ENCODE assay signal across 22 cellular contexts in the genomic region with DNA sequence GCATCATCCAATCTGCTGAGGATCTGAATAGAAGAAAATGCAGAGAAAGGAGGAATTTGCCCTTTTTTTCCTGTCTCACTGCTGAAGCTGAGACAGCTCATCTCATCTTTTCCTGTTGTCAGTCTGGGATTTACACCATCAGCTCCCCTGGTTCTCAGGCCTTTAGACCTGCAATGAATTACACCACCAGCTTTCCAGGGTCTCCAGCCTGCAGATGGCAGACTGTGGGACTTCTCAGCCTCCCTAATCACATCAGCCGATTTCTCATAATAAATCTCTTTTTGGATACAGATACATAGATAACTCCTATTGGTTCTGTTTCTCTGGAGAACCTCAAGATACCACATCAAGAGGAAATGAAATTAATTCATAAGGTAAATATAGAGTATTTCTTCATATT.
DNase-seq lines count a peak whose midpoint lies in the region; TF ChIP-seq lines count a peak whose summit lies in the region.
"Had no signal": no experiment of that assay in that cellular context is flagged by ENCODE, and none has a peak within 500 bp of the region (broad histone marks: within the 10 kb centered on the region; RNA-seq: fewer than 3 reads in every experiment).

No MANE protein-coding gene starts in this region.

- H3K4me1 ChIP-seq in BE2C (peaks cover 15% of the 10 kb centered on the region), neural progenitor cell (peaks cover 3% of the 10 kb centered on the region)
- H3K4me1 ChIP-seq: A549, BLaER1 had no signal

- no peak overlapping the region for H3K27ac ChIP-seq in neural progenitor cell
- H3K27ac ChIP-seq: 22Rv1, A549, BLaER1 had no signal

- H3K4me3 Mint-ChIP-seq in chondrocyte (ENCODE audit: unreplicated experiment), result no peak overlapping the region
- no peak overlapping the region for H3K4me3 Mint-ChIP-seq in neural progenitor cell
- H3K4me3 Mint-ChIP-seq: CD14-positive monocyte; CD4-positive, alpha-beta memory T cell; GM23338 had no signal

- no peaks in the 10 kb centered on the region; the same call in 1 of the 2 replicates for H3K9me3 ChIP-seq in BE2C
- H3K9me3 ChIP-seq in neural progenitor cell (ENCODE audit: low read depth), result no peaks in the 10 kb centered on the region
- H3K9me3 ChIP-seq: A549, BLaER1 had no signal

- H3K4me3 ChIP-seq in BE2C (ENCODE audit: low read depth, low read length) (no peak overlapping the region), neural progenitor cell (no peak overlapping the region)
- H3K4me3 ChIP-seq: A549, BLaER1, GM23338, K562 had no signal

- H2AFZ ChIP-seq in neural progenitor cell (replicated peaks), result no peak overlapping the region
- H2AFZ ChIP-seq: GM23338 had no signal

- H3K36me3 Mint-ChIP-seq in chondrocyte (ENCODE audit: low read depth) (peaks cover 2% of the 10 kb centered on the region), neural progenitor cell (peaks cover 2% of the 10 kb centered on the region)

- H3K4me1 Mint-ChIP-seq in chondrocyte (ENCODE audit: low read depth) (no peaks in the 10 kb centered on the region), neural progenitor cell (no peaks in the 10 kb centered on the region)
- H3K4me1 Mint-ChIP-seq: CD14-positive monocyte; CD4-positive, alpha-beta memory T cell; GM23338 had no signal

- H3K79me2 ChIP-seq in neural progenitor cell (ENCODE audit: low read depth), result no peaks in the 10 kb centered on the region

- DNase-seq in BE2C (peak; percentile 49), NCI-H82 treated with DMSO at 0.1 percent for 48 hours (lab: John Stamatoyannopoulos, UW; ENCODE audit: unreplicated experiment) (peak; percentile 28), chondrocyte (ENCODE audit: low spot score) (no peak), neural progenitor cell (ENCODE audit: low spot score) (peak; percentile 5), foreskin melanocyte (no peak), NCI-H1092 (lab: John Stamatoyannopoulos, UW) (no peak), GM10266 (ENCODE audit: extremely low spot score) (no peak)
- DNase-seq: AML-193; Calu3; CD4-positive, alpha-beta memory T cell; DMS 273 treated with DMSO at 0.1 percent for 48 hours; DMS53; DND-41; EL; HCEC 1CT; IMR-90 had no signal

- TF ChIP-seq CTCF in BE2C (IDR thresholded peaks at IDR 0.05; ENCODE audit: low read depth, low read length) (peak; percentile 43), chondrocyte (IDR thresholded peaks at IDR 0.05) (no peak), neural progenitor cell (IDR thresholded peaks at IDR 0.05) (no peak), GM10266 (IDR thresholded peaks at IDR 0.05; ENCODE audit: control insufficient read depth, insufficient read depth, low read depth, missing control alignments) (no peak)

- no peak overlapping the region for H3K9ac ChIP-seq in neural progenitor cell
- H3K9ac ChIP-seq: BLaER1 had no signal

- peaks cover 3% of the 10 kb centered on the region for H3K9me3 Mint-ChIP-seq in chondrocyte (ENCODE audit: low read depth)
- no peaks in the 10 kb centered on the region for H3K9me3 Mint-ChIP-seq in neural progenitor cell
- H3K9me3 Mint-ChIP-seq: GM23338 had no signal

- no peaks in the 10 kb centered on the region for H4K20me1 ChIP-seq in neural progenitor cell (ENCODE audit: low read depth)
- H4K20me1 ChIP-seq: BLaER1 had no signal

- H3K27me3 ChIP-seq in BE2C (no peaks in the 10 kb centered on the region), neural progenitor cell (no peaks in the 10 kb centered on the region)
- H3K27me3 ChIP-seq: BLaER1 had no signal

- peak overlapping the region; percentile 34 for H3K27ac Mint-ChIP-seq in chondrocyte (ENCODE audit: unreplicated experiment)
- no peak overlapping the region for H3K27ac Mint-ChIP-seq in neural progenitor cell
- H3K27ac Mint-ChIP-seq: CD14-positive monocyte; CD4-positive, alpha-beta memory T cell had no signal

- peaks cover 11% of the 10 kb centered on the region for H3F3A ChIP-seq in neural progenitor cell (ENCODE audit: low read depth)

- H3K36me3 ChIP-seq in BE2C, result peaks cover 4% of the 10 kb centered on the region
- no peaks in the 10 kb centered on the region for H3K36me3 ChIP-seq in neural progenitor cell
- H3K36me3 ChIP-seq: BLaER1 had no signal

- H3K27me3 Mint-ChIP-seq in chondrocyte (ENCODE audit: low read depth) (no peaks in the 10 kb centered on the region), neural progenitor cell (ENCODE audit: insufficient read depth, low read depth) (no peaks in the 10 kb centered on the region)
- H3K27me3 Mint-ChIP-seq: CD4-positive, alpha-beta memory T cell had no signal

- no peak overlapping the region for H3K4me2 ChIP-seq in neural progenitor cell
- H3K4me2 ChIP-seq: A549, BLaER1, GM23338 had no signal

Comparison
In these comparisons a context has a peak if more than half of its experiments do, and no peak if none do; other contexts are left out.
1. DNase-seq: peak in BE2C (single experiment), NCI-H82 treated with DMSO at 0.1 percent for 48 hours (single experiment) and neural progenitor cell (single experiment); none in chondrocyte (single experiment), foreskin melanocyte (single experiment), NCI-H1092 (single experiment) and GM10266 (single experiment).